In the genomic region with DNA sequence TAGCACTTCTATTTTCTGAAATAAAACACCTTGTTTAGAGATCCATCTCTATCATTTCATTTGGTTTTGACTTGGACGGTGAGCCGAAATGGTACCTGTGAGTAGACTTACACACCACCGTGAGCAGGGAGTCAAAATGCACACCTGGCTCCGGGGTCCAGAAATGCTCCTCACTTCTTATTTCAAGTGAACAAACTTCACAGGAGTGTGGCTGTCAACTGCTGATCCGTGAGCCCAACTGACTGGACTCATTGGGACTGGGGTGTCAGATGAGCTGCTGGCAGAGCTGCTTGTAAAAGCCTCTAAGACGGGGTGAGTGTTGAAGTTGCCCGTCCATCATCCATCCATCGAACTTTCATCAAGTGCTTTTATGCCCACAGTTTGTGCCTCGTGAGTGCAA, we compare ENCODE assay signal across 26 cellular contexts.
"Had no signal": no experiment of that assay in that cellular context is flagged by ENCODE, and none has a peak within 500 bp of the region (broad histone marks: within the 10 kb centered on the region; RNA-seq: fewer than 3 reads in every experiment).

No MANE protein-coding gene starts in this region.

- H3K36me3 Mint-ChIP-seq: naive thymus-derived CD8-positive, alpha-beta T cell; neural progenitor cell; stimulated activated memory B cell treated with anti-CD40 and anti-IgM and Interleukin-4, amounts not matched to agents 10 μg/mL and 1 μg/mL and 100 μg/mL, for 72 hours; type B pancreatic cell had no signal

- H3K4me2 ChIP-seq: neural progenitor cell had no signal

- H3K9me3 Mint-ChIP-seq: nephron; stimulated activated memory B cell treated with anti-CD40 and anti-IgM and Interleukin-4, amounts not matched to agents 10 μg/mL and 1 μg/mL and 100 μg/mL, for 72 hours; type B pancreatic cell had no signal

- H3K27me3 ChIP-seq: neural progenitor cell, neutrophil, pancreas, tibial nerve had no signal

- H3K36me3 ChIP-seq: left lung, lower lobe of right lung, neural progenitor cell, neutrophil, pancreas, prostate gland, spleen, tibial nerve had no signal

- H3K4me1 Mint-ChIP-seq: neural progenitor cell; stimulated activated memory B cell treated with anti-CD40 and anti-IgM and Interleukin-4, amounts not matched to agents 10 μg/mL and 1 μg/mL and 100 μg/mL, for 72 hours; stimulated activated naive CD8-positive, alpha-beta T cell treated with anti-CD3 and anti-CD28 coated beads, Interleukin-15, amount 100 ng/mL, for 72 hours had no signal

- ATAC-seq: left colon; left lung; lower lobe of right lung; naive thymus-derived CD8-positive, alpha-beta T cell; pancreas; right cardiac atrium; sciatic nerve; stimulated activated memory B cell treated with anti-CD40 and anti-IgM and Interleukin-4, amounts not matched to agents 10 μg/mL and 1 μg/mL and 100 μg/mL, for 72 hours; stimulated activated naive CD8-positive, alpha-beta T cell treated with anti-CD3 and anti-CD28 coated beads, Interleukin-15, amount 100 ng/mL, for 72 hours had no signal

- DNase-seq: head of caudate nucleus; hippocampal formation; left colon; left lung; lower lobe of right lung; mammary epithelial cell; mesenchymal stem cell; naive thymus-derived CD8-positive, alpha-beta T cell; occipital lobe; pancreas; retina; right cardiac atrium; spleen; stimulated activated CD4-positive, alpha-beta T cell treated with anti-CD3 and anti-CD28 coated beads, Interleukin-4, amount 100 ng/mL, for 24 hours; stimulated activated naive CD4-positive, alpha-beta T cell treated with Interleukin-2 at 50 U/mL for 16 hours; stimulated activated naive CD8-positive, alpha-beta T cell treated with anti-CD3 and anti-CD28 coated beads, Interleukin-15, amount 100 ng/mL, for 72 hours; substantia nigra had no signal

- H3K27me3 Mint-ChIP-seq: stimulated activated memory B cell treated with anti-CD40 and anti-IgM and Interleukin-4, amounts not matched to agents 10 μg/mL and 1 μg/mL and 100 μg/mL, for 72 hours; stimulated activated naive CD8-positive, alpha-beta T cell treated with anti-CD3 and anti-CD28 coated beads, Interleukin-15, amount 100 ng/mL, for 72 hours had no signal

- H3K4me1 ChIP-seq: left lung, lower lobe of right lung, neural progenitor cell, pancreas, prostate gland, spleen, tibial nerve had no signal

- H3K4me3 Mint-ChIP-seq: naive thymus-derived CD8-positive, alpha-beta T cell; nephron; neural progenitor cell; stimulated activated memory B cell treated with anti-CD40 and anti-IgM and Interleukin-4, amounts not matched to agents 10 μg/mL and 1 μg/mL and 100 μg/mL, for 72 hours; stimulated activated naive CD8-positive, alpha-beta T cell treated with anti-CD3 and anti-CD28 coated beads, Interleukin-15, amount 100 ng/mL, for 72 hours; type B pancreatic cell had no signal

- H3K27ac Mint-ChIP-seq: naive thymus-derived CD8-positive, alpha-beta T cell; nephron; neural progenitor cell; stimulated activated memory B cell treated with anti-CD40 and anti-IgM and Interleukin-4, amounts not matched to agents 10 μg/mL and 1 μg/mL and 100 μg/mL, for 72 hours; type B pancreatic cell had no signal

- H3K4me3 ChIP-seq: left lung, lower lobe of right lung, neural progenitor cell, pancreas, prostate gland, skin epidermis, spleen, tibial nerve had no signal

- H3K27ac ChIP-seq: left lung, lower lobe of right lung, neural progenitor cell, neutrophil, pancreas, prostate gland, skin epidermis, spleen, tibial nerve had no signal

- H2AFZ ChIP-seq: neural progenitor cell had no signal

- H3K9me3 ChIP-seq: left lung, lower lobe of right lung, neutrophil, pancreas, prostate gland had no signal
